ENCODE assay signal across 20 cellular contexts in the genomic region with DNA sequence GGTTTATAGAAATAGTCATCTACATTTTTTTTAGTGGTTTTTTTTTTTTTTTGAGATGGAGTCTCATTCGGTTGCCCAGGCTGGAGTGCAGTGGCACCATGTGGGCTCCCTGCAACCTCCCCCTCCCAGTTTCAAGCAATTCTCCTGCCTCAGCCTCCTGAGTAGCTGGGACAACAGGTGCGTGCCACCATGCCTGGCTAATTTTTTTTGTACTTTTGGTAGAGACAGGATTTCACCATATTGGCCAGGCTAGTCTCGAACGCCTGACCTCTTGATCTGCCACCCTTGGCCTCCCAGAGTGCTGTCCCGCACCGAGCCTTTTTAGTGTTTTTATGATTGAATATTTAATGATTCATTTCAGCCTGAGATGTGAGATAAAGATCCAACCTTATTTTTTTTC. TPM values are rescaled to one million over a fixed set of nuclear protein-coding genes. Genes with fewer than 3 reads are reported as not detected.
DNase-seq lines count a peak whose midpoint lies in the region; ATAC-seq and TF ChIP-seq lines count a peak whose summit lies in the region.
"Had no signal": no experiment of that assay in that cellular context is flagged by ENCODE, and none has a peak within 500 bp of the region (broad histone marks: within the 10 kb centered on the region; RNA-seq: fewer than 3 reads in every experiment).

No MANE protein-coding gene starts in this region.

- no peak for ATAC-seq in left cardiac atrium
- ATAC-seq in WTC11: no peak
- ATAC-seq: activated CD4-positive, alpha-beta T cell treated with anti-CD3 and anti-CD28 coated beads for 36 hours; activated naive CD4-positive, alpha-beta T cell treated with anti-CD3 and anti-CD28 coated beads, Interleukin-2, amount 50 U/mL, for 72 hours; stimulated activated naive CD8-positive, alpha-beta T cell treated with anti-CD3 and anti-CD28 coated beads, Interleukin-15, amount 100 ng/mL, for 72 hours had no signal

- no peak overlapping the region for H3K4me3 Mint-ChIP-seq in WTC11
- H3K4me3 Mint-ChIP-seq: activated CD4-positive, alpha-beta T cell treated with anti-CD3 and anti-CD28 coated beads for 36 hours; H9; stimulated activated naive CD8-positive, alpha-beta T cell treated with anti-CD3 and anti-CD28 coated beads, Interleukin-15, amount 100 ng/mL, for 72 hours had no signal

- peaks cover 47% of the 10 kb centered on the region for H3K4me1 Mint-ChIP-seq in WTC11

- H3K27me3 Mint-ChIP-seq in WTC11 (ENCODE audit: low read depth): no peaks in the 10 kb centered on the region; the same call in 1 of the 2 replicates

- H3K36me3 Mint-ChIP-seq in WTC11: no peaks in the 10 kb centered on the region

- H3K4me1 ChIP-seq in left ventricle myocardium inferior (peaks cover 67% of the 10 kb centered on the region), mesodermal cell (ENCODE audit: control insufficient read depth, insufficient read depth, low read length, poor library complexity, severe bottlenecking) (peaks cover 39% of the 10 kb centered on the region)

- no peaks in the 10 kb centered on the region for H3K27me3 ChIP-seq in left ventricle myocardium inferior (ENCODE audit: low read depth)
- H3K27me3 ChIP-seq: hepatocyte, upper lobe of left lung had no signal

- no peak for DNase-seq in left ventricle myocardium inferior
- DNase-seq in left cardiac atrium: no peak
- no peak for DNase-seq in WTC11 (ENCODE audit: low spot score)
- no peak for DNase-seq in H4 (ENCODE audit: low spot score)
- DNase-seq in GM10266 (ENCODE audit: extremely low spot score): no peak
- no peak for DNase-seq in NCI-H2196 (lab: John Stamatoyannopoulos, UW; ENCODE audit: unreplicated experiment)
- DNase-seq in Kasumi-1 (lab: John Stamatoyannopoulos, UW): no peak
- DNase-seq: activated CD4-positive, alpha-beta T cell treated with anti-CD3 and anti-CD28 coated beads for 36 hours; MV-4-11; NCI-H1694 treated with DMSO at 0.1 percent for 48 hours; small intestine; stimulated activated CD4-positive, alpha-beta T cell treated with anti-CD3 and anti-CD28 coated beads, Interleukin-4, amount 100 ng/mL, for 24 hours; stimulated activated naive CD8-positive, alpha-beta T cell treated with anti-CD3 and anti-CD28 coated beads, Interleukin-15, amount 100 ng/mL, for 72 hours had no signal

- H3K27ac Mint-ChIP-seq in WTC11: peak overlapping the region; percentile 75; the same call in 1 of the 2 replicates
- H3K27ac Mint-ChIP-seq: activated CD4-positive, alpha-beta T cell treated with anti-CD3 and anti-CD28 coated beads for 36 hours; activated naive CD4-positive, alpha-beta T cell treated with anti-CD3 and anti-CD28 coated beads, Interleukin-2, amount 50 U/mL, for 72 hours; stimulated activated naive CD8-positive, alpha-beta T cell treated with anti-CD3 and anti-CD28 coated beads, Interleukin-15, amount 100 ng/mL, for 72 hours had no signal

- 82 to 86% methylated on average over 1 to 3 of the region's 6 CpGs for WGBS in mesodermal cell (ENCODE audit: insufficient coverage in 2 of 2), 2 experiments

- POLR2A ChIA-PET in WTC11 (lab: Charles Lee): interaction anchor here (0.7 kb wide), 1 partner anchor 39 kb away, joined by 3 read pairs; no protein-coding TSS in a partner anchor

- TF ChIP-seq CTCF in left ventricle myocardium inferior (IDR thresholded peaks at IDR 0.05; ENCODE audit: borderline replicate concordance) (no peak), WTC11 (IDR thresholded peaks at IDR 0.05) (no peak), GM10266 (IDR thresholded peaks at IDR 0.05; ENCODE audit: control insufficient read depth, insufficient read depth, low read depth, missing control alignments) (no peak)

- CTCF ChIA-PET in WTC11 (lab: Charles Lee): interaction anchor here (1.0 to 1.5 kb wide), 4 partner anchors 17 to 307 kb away, joined by 4 to 8 read pairs (median 5); no protein-coding TSS in a partner anchor

- no peak overlapping the region for H3K4me3 ChIP-seq in left ventricle myocardium inferior
- H3K4me3 ChIP-seq in mesodermal cell (ENCODE audit: extremely low read depth, insufficient read depth, low read length, poor library complexity, severe bottlenecking): no peak overlapping the region
- H3K4me3 ChIP-seq: hepatocyte, upper lobe of left lung had no signal

- H3K27ac ChIP-seq in left ventricle myocardium inferior (replicated peaks) (peak overlapping the region; percentile 71), mesodermal cell (ENCODE audit: low read depth, low read length, severe bottlenecking) (peak overlapping the region; percentile 85)
- H3K27ac ChIP-seq: C4-2B, hepatocyte, RWPE1, upper lobe of left lung had no signal

- no peaks in the 10 kb centered on the region for H3K9me3 ChIP-seq in left ventricle myocardium inferior (replicated peaks)
- H3K9me3 ChIP-seq in mesodermal cell (ENCODE audit: control insufficient read depth, low read length): no peaks in the 10 kb centered on the region
- H3K9me3 ChIP-seq: upper lobe of left lung had no signal

- H3K36me3 ChIP-seq in left ventricle myocardium inferior (no peaks in the 10 kb centered on the region), mesodermal cell (ENCODE audit: control insufficient read depth, insufficient read depth, low read length) (no peaks in the 10 kb centered on the region)
- H3K36me3 ChIP-seq: upper lobe of left lung had no signal

- peaks cover 7% of the 10 kb centered on the region for H3K9me3 Mint-ChIP-seq in WTC11

- intact Hi-C loops in left ventricle myocardium inferior (cut with micrococcal nuclease): no loop called here
- intact Hi-C loops in left cardiac atrium (cut with DNase I): no loop called here

TF ChIP-seq in WTC11, 78 proteins besides CTCF, POLR2A, EP300 and RAD21:
- TF ChIP-seq ESRRA (CRISPR knock-in tag; IDR thresholded peaks at IDR 0.05; ENCODE audit: borderline replicate concordance) (no peak), NR3C1 (CRISPR knock-in tag; conservative IDR thresholded peaks at IDR 0.05; ENCODE audit: low read depth) (no peak), CBFB (CRISPR knock-in tag; IDR thresholded peaks at IDR 0.05; ENCODE audit: low read depth) (no peak), ELF4 (CRISPR knock-in tag; IDR thresholded peaks at IDR 0.05; ENCODE audit: low read depth) (no peak), NFYB (CRISPR knock-in tag; conservative IDR thresholded peaks at IDR 0.05; ENCODE audit: low read depth) (no peak), ZNF121 (CRISPR knock-in tag; IDR thresholded peaks at IDR 0.05) (no peak), EMX1 (CRISPR knock-in tag; IDR thresholded peaks at IDR 0.05) (no peak), SP1 (CRISPR knock-in tag; conservative IDR thresholded peaks at IDR 0.05) (no peak)

RNA-seq across cellular contexts. Expression of a gene that starts 27.3 kb away (rescaled TPM):
- total RNA-seq in left ventricle myocardium inferior: 15.2 TPM
- 1 to 10 TPM; 2.0 to 4.8 TPM for total RNA-seq in left cardiac atrium
- 5.4 to 9.2 TPM (median 5.9 TPM) in 3 replicates for total RNA-seq in WTC11 (2021)
- polyA plus RNA-seq in mesodermal cell (2013, experiment 1 of 2): 8.8 TPM
- polyA plus RNA-seq in mesodermal cell (2013, experiment 2 of 2): 7.0 TPM
- 1.1 and 1.3 TPM in 2 replicates for total RNA-seq in H4 (2014; rRNA removed; shearing (Covaris generic))
